In the genomic region with DNA sequence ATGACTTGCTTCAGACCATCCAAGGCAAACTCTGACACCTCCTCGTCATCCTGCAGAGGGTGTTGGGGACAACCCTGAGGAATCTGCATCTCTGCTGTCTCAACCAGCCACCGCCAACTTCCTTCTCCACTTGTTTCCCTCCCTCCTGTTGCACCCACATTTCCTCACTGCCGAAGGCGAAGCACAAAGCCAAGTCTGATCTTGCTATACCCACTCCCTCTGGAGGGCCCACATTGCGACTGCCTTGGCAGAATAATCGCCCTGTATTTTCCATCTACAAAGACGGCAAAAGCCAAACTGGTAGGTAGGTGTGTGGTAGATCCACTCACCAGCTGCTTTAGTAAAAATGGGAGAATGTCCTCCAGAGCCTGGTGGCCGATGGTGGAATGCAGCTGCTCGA, we compare ENCODE assay signal across 16 cellular contexts. TPM values are rescaled to one million over a fixed set of nuclear protein-coding genes. Genes with fewer than 3 reads are reported as not detected.
DNase-seq lines count a peak whose midpoint lies in the region; ATAC-seq and TF ChIP-seq lines count a peak whose summit lies in the region.
"Had no signal": no experiment of that assay in that cellular context is flagged by ENCODE, and none has a peak within 500 bp of the region (broad histone marks: within the 10 kb centered on the region; RNA-seq: fewer than 3 reads in every experiment).

No MANE protein-coding gene starts in this region.

- peaks cover 5% of the 10 kb centered on the region for H3K27me3 Mint-ChIP-seq in endothelial cell (ENCODE audit: unreplicated experiment)
- no peaks in the 10 kb centered on the region for H3K27me3 Mint-ChIP-seq in osteocyte (ENCODE audit: unreplicated experiment)
- H3K27me3 Mint-ChIP-seq: CD4-positive, alpha-beta T cell had no signal

- H3K9me3 Mint-ChIP-seq in endothelial cell (ENCODE audit: unreplicated experiment): no peaks in the 10 kb centered on the region
- H3K9me3 Mint-ChIP-seq in osteocyte (ENCODE audit: unreplicated experiment): no peaks in the 10 kb centered on the region
- H3K9me3 Mint-ChIP-seq: CD4-positive, alpha-beta T cell; H9 had no signal

- peaks cover 55 to 97% of the 10 kb centered on the region in 2 experiments for H3K36me3 ChIP-seq in HEK293 (ENCODE audit: control insufficient read depth in 2 of 2, insufficient read depth in 1 of 2, low read length in 2 of 2)
- H3K36me3 ChIP-seq in osteoblast (ENCODE audit: insufficient read depth, low read length): peaks cover 90% of the 10 kb centered on the region

- H3K79me2 ChIP-seq in osteoblast (ENCODE audit: insufficient read depth, low read length): peaks cover 5% of the 10 kb centered on the region

- H3K27ac Mint-ChIP-seq in endothelial cell (ENCODE audit: unreplicated experiment): peak overlapping the region; percentile 28
- H3K27ac Mint-ChIP-seq in osteocyte (ENCODE audit: unreplicated experiment): no peak overlapping the region
- H3K27ac Mint-ChIP-seq: CD4-positive, alpha-beta T cell had no signal

- no peak overlapping the region for H3K4me3 Mint-ChIP-seq in endothelial cell (ENCODE audit: unreplicated experiment)
- H3K4me3 Mint-ChIP-seq in osteocyte (ENCODE audit: unreplicated experiment): no peak overlapping the region
- H3K4me3 Mint-ChIP-seq: CD4-positive, alpha-beta T cell; H9 had no signal

- peak overlapping the region; percentile 10; the same call in 1 of the 2 replicates for H3K27ac ChIP-seq in 22Rv1
- H3K27ac ChIP-seq in HEK293 (ENCODE audit: extremely low read depth, low read depth, low read length): no peak overlapping the region
- no peak overlapping the region for H3K27ac ChIP-seq in osteoblast (ENCODE audit: low read depth, low read length)
- H3K27ac ChIP-seq: C4-2B had no signal

- CTCF ChIA-PET in HEK293 (lab: Yijun Ruan, JAX): no interaction called here

- H3K4me1 ChIP-seq in HEK293 (ENCODE audit: control insufficient read depth, insufficient read depth, low read length) (no peaks in the 10 kb centered on the region), osteoblast (ENCODE audit: insufficient read depth, low read length) (no peaks in the 10 kb centered on the region)

- no peaks in the 10 kb centered on the region for H3K27me3 ChIP-seq in osteoblast (ENCODE audit: insufficient read depth, low read length)

- H3K9me3 ChIP-seq in HEK293 (ENCODE audit: control insufficient read depth, insufficient read depth, low read depth, low read length) (no peaks in the 10 kb centered on the region), osteoblast (ENCODE audit: low read depth, low read length) (no peaks in the 10 kb centered on the region)

- peaks cover 6% of the 10 kb centered on the region for H4K20me1 ChIP-seq in osteoblast (ENCODE audit: insufficient read depth, low read length)

- TF ChIP-seq CTCF in 22Rv1 (IDR thresholded peaks at IDR 0.05) (no peak), HEK293 (tag by site-specific recombination; IDR thresholded peaks at IDR 0.05) (no peak), endothelial cell (IDR thresholded peaks at IDR 0.05; ENCODE audit: unreplicated experiment) (no peak), osteoblast (IDR thresholded peaks at IDR 0.05; ENCODE audit: extremely low read depth, low read depth, low read length) (no peak), osteocyte (IDR thresholded peaks at IDR 0.05) (no peak)

- no peak for ATAC-seq in activated CD4-positive, CD25-positive, alpha-beta regulatory T cell treated with anti-CD3 and anti-CD28 coated beads, Interleukin-2, amount 50 U/mL, for 24 hours
- no peak for ATAC-seq in HG03095 (IDR thresholded peaks at IDR 0.05; ENCODE audit: unreplicated experiment)
- ATAC-seq: K562 had no signal

- H3K4me1 Mint-ChIP-seq in endothelial cell (ENCODE audit: unreplicated experiment): no peaks in the 10 kb centered on the region
- no peaks in the 10 kb centered on the region for H3K4me1 Mint-ChIP-seq in osteocyte (ENCODE audit: unreplicated experiment)
- H3K4me1 Mint-ChIP-seq: H9 had no signal

- H3K4me2 ChIP-seq in osteoblast (ENCODE audit: insufficient read depth, low read length): no peak overlapping the region

- DNase-seq in endothelial cell (ENCODE audit: low spot score) (no peak), osteoblast (ENCODE audit: insufficient read length, low spot score, missing footprints) (peak; percentile 72), AG08395 (ENCODE audit: low spot score) (no peak), osteocyte (ENCODE audit: extremely low spot score, unreplicated experiment) (no peak)
- DNase-seq: CD4-positive, alpha-beta T cell; DMS153; DMS79; GDM1; H9; IMR-90 had no signal

- no peak overlapping the region for H2AFZ ChIP-seq in osteoblast (ENCODE audit: low read length)

- POLR2A ChIA-PET in HEK293 (lab: Yijun Ruan, JAX): no interaction called here

- H3K36me3 Mint-ChIP-seq in endothelial cell (ENCODE audit: low read depth, unreplicated experiment): peaks cover 50% of the 10 kb centered on the region
- H3K36me3 Mint-ChIP-seq in osteocyte (ENCODE audit: unreplicated experiment): peaks cover 48% of the 10 kb centered on the region

- H3K4me3 ChIP-seq in HEK293 (ENCODE audit: low read depth, low read length) (no peak overlapping the region), osteoblast (ENCODE audit: insufficient read depth, low read length) (no peak overlapping the region)
- H3K4me3 ChIP-seq: K562 had no signal

TF ChIP-seq in HEK293, 187 proteins besides CTCF, POLR2A, EP300 and RAD21:
- TF ChIP-seq SCRT2 (tag by site-specific recombination; IDR thresholded peaks at IDR 0.05): 0 out of 2 replicates have a peak, but pooled peaks have one; percentile 8
- TF ChIP-seq ZNF837 (tag by site-specific recombination; IDR thresholded peaks at IDR 0.05): no peak

RNA-seq across cellular contexts. Expression of gene RAB35, which starts 21.8 kb away (rescaled TPM):
- total RNA-seq in endothelial cell (ENCODE audit: unreplicated experiment): 76.4 TPM
- 25.0 and 27.4 TPM in 2 replicates for total RNA-seq in osteoblast
- total RNA-seq in osteocyte: 47.1 and 55.7 TPM in 2 replicates

RNA-seq across cellular contexts. Expression of gene GCN1, which starts 56.1 kb away (rescaled TPM):
- total RNA-seq in endothelial cell (ENCODE audit: unreplicated experiment): 54.0 TPM
- 103 and 143 TPM in 2 replicates for total RNA-seq in osteoblast
- 106 and 115 TPM in 2 replicates for total RNA-seq in osteocyte
